Comparison of ENCODE assay signal across 1 cellular context in genomic region chr19:4391701-4392543, GRCh38.
A peak's percentile ranks its signal among the peaks of the same experiment; 100 is the strongest.
TF ChIP-seq lines count a peak whose summit lies in the region.

No MANE protein-coding gene starts in this region.

TF ChIP-seq in endothelial cell of umbilical vein, 7 proteins besides CTCF, POLR2A, EP300 and RAD21:
- TF ChIP-seq FOS (IDR thresholded peaks at IDR 0.05; ENCODE audit: borderline replicate concordance, insufficient read depth, low read length) = peak; percentile 93
- TF ChIP-seq POLR2AphosphoS5 (IDR thresholded peaks at IDR 0.05; ENCODE audit: insufficient read depth, low read depth, low read length) = peak; percentile 99
- peak; percentile 63 for TF ChIP-seq JUN (IDR thresholded peaks at IDR 0.05; ENCODE audit: borderline replicate concordance, insufficient read depth, insufficient read length, low read depth)
- no peak for TF ChIP-seq MYC (IDR thresholded peaks at IDR 0.05; ENCODE audit: low read depth, low read length)
- peak; percentile 69 for TF ChIP-seq GATA2 (IDR thresholded peaks at IDR 0.05; ENCODE audit: insufficient read depth, insufficient read length, low read depth, low read length)
- TF ChIP-seq, protein P1, sequence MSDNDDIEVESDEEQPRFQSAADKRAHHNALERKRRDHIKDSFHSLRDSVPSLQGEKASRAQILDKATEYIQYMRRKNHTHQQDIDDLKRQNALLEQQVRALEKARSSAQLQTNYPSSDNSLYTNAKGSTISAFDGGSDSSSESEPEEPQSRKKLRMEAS (IDR thresholded peaks at IDR 0.05; ENCODE audit: insufficient read depth, insufficient read length) = no peak
- TF ChIP-seq EZH2 (IDR thresholded peaks at IDR 0.05; ENCODE audit: borderline replicate concordance, low read depth, low read length, severe bottlenecking) = no peak
